37 cellular contexts compared by ENCODE assay signal in genomic region chr11:32456864-32457263, GRCh38. TPM values are rescaled to one million over a fixed set of nuclear protein-coding genes. Genes with fewer than 3 reads are reported as not detected.
"Had no signal": no experiment of that assay in that cellular context is flagged by ENCODE, and none has a peak within 500 bp of the region (broad histone marks: within the 10 kb centered on the region; RNA-seq: fewer than 3 reads in every experiment).

No MANE protein-coding gene starts in this region.

- H3K36me3 ChIP-seq: adrenal gland, ascending aorta, brain microvascular endothelial cell, breast epithelium, cardiac muscle cell had no signal

- H3K27me3 ChIP-seq: adrenal gland, ascending aorta, body of pancreas, brain microvascular endothelial cell, breast epithelium, cardiac muscle cell had no signal

- FAIRE-seq: astrocyte, bronchial epithelial cell had no signal

- H3K9me3 ChIP-seq: adrenal gland, ascending aorta, body of pancreas, breast epithelium had no signal

- DNase-seq: activated effector memory CD4-positive, alpha-beta T cell treated with anti-CD3 and anti-CD28 coated beads, Interleukin-2, amount 50 U/mL, for 16 hours; activated effector memory CD4-positive, alpha-beta T cell treated with Interleukin-2 at 50 U/mL for 16 hours; activated gamma-delta T cell; activated gamma-delta T cell treated with Interleukin-2 at 50 U/mL for 16 hours; activated naive CD4-positive, alpha-beta T cell; activated naive CD4-positive, alpha-beta T cell treated with anti-CD3 and anti-CD28 coated beads for 36 hours; activated naive CD4-positive, alpha-beta T cell treated with anti-CD3 and anti-CD28 coated beads, Interleukin-2, amount 10 ng/mL, durations not matched to agents 7 days and 5 days; activated naive CD4-positive, alpha-beta T cell treated with anti-CD3 and anti-CD28 coated beads, Interleukin-2, amount 50 U/mL, for 16 hours; activated naive CD4-positive, alpha-beta T cell treated with Interleukin-2 at 50 U/mL for 16 hours; activated naive CD8-positive, alpha-beta T cell treated with anti-CD3 and anti-CD28 coated beads for 36 hours; activated naive CD8-positive, alpha-beta T cell treated with anti-CD3 and anti-CD28 coated beads, Interleukin-2, amount 10 ng/mL, durations not matched to agents 7 days and 5 days; activated naive CD8-positive, alpha-beta T cell treated with anti-CD3 and anti-CD28 coated beads, Interleukin-2, amount 50 U/mL, for 24 hours; activated T-cell treated with anti-CD3 and anti-CD28 coated beads, Interleukin-2, amount 50 U/mL, for 24 hours; activated T-cell treated with anti-CD3 and anti-CD28 coated beads, Interleukin-2, amount 50 U/mL, for 4 hours; activated T-cell treated with anti-CD3 and anti-CD28 coated beads, Interleukin-2, amount 50 U/mL, for 48 hours; activated T-cell treated with anti-CD3 and anti-CD28 coated beads, Interleukin-2, amount 50 U/mL, for 72 hours; adrenal gland; amniotic stem cell; amygdala; anterior cingulate cortex; aorta; body of pancreas; brain microvascular endothelial cell; caudate nucleus; central memory CD4-positive, alpha-beta T cell; cerebellar nuclear complex had no signal

- H3K4me1 ChIP-seq: adrenal gland, ascending aorta, body of pancreas, breast epithelium had no signal

- H3K4me3 ChIP-seq: adrenal gland, ascending aorta, body of pancreas, breast epithelium, cardiac muscle cell had no signal

- ATAC-seq: activated naive CD4-positive, alpha-beta T cell treated with anti-CD3 and anti-CD28 coated beads, Interleukin-2, amount 50 U/mL, for 72 hours; activated naive CD8-positive, alpha-beta T cell treated with anti-CD3 and anti-CD28 coated beads, Interleukin-2, amount 50 U/mL, for 24 hours; activated T-cell treated with anti-CD3 and anti-CD28 coated beads, Interleukin-2, amount 50 U/mL, for 4 hours; activated T-cell treated with anti-CD3 and anti-CD28 coated beads, Interleukin-2, amount 50 U/mL, for 72 hours; activated T-helper 17 cell treated with anti-CD3 and anti-CD28 coated beads, Interleukin-2, amount 50 U/mL, for 72 hours; body of pancreas had no signal

- H3K27ac ChIP-seq: adrenal gland, ascending aorta, body of pancreas, brain microvascular endothelial cell, breast epithelium, cardiac muscle cell had no signal

RNA-seq across cellular contexts. Expression of gene WT1, which starts 21.5 kb away (rescaled TPM):
- total RNA-seq: activated naive CD4-positive, alpha-beta T cell treated with anti-CD3 and anti-CD28 coated beads for 36 hours; activated naive CD4-positive, alpha-beta T cell treated with anti-CD3 and anti-CD28 coated beads, Interleukin-2, amount 50 U/mL, for 72 hours; activated naive CD8-positive, alpha-beta T cell treated with anti-CD3 and anti-CD28 coated beads for 36 hours; activated naive CD8-positive, alpha-beta T cell treated with anti-CD3 and anti-CD28 coated beads, Interleukin-2, amount 10 ng/mL, durations not matched to agents 7 days and 5 days; activated T-cell treated with anti-CD3 and anti-CD28 coated beads, Interleukin-2, amount 50 U/mL, for 72 hours; activated T-helper 1 cell treated with anti-CD3 and anti-CD28 coated beads, Interleukin-12 subunit alpha, Interleukin-12 subunit beta, Interleukin-2, Interleukin-4 antibody, amounts not matched to agents 30 ng/mL and 10 ng/mL and 1 ng/mL, durations not matched to agents 14 hours and 24 hours and 36 hours; activated T-helper 17 cell treated with anti-CD3 and anti-CD28 coated beads, Interleukin-2, amount 50 U/mL, for 72 hours; activated T-helper 2 cell treated with anti-CD3 and anti-CD28 coated beads, Interferon-gamma antibody, Interleukin-2, Interleukin-4, amounts not matched to agents 10 μg/mL and 5 μg/mL and 100 μg/mL, durations not matched to agents 14 hours and 24 hours and 36 hours; ascending aorta; bronchial epithelial cell; cerebellum; chondrocyte had no signal
